15 cellular contexts compared by ENCODE assay signal in genomic region chr2:29120846-29121245, GRCh38. TPM values are rescaled to one million over a fixed set of nuclear protein-coding genes. Genes with fewer than 3 reads are reported as not detected.
DNase-seq lines count a peak whose midpoint lies in the region; ATAC-seq, FAIRE-seq and TF ChIP-seq lines count a peak whose summit lies in the region.
"Had no signal": no experiment of that assay in that cellular context is flagged by ENCODE, and none has a peak within 500 bp of the region (broad histone marks: within the 10 kb centered on the region; RNA-seq: fewer than 3 reads in every experiment).

No MANE protein-coding gene starts in this region.

- H3K27me3 ChIP-seq in IMR-90 (ENCODE audit: control insufficient read depth, insufficient read depth, low read length) = no peaks in the 10 kb centered on the region

- no TSS peak for BruUV-seq in IMR-90 (replicated peaks; lab: Mats Ljungman, UMichigan)

- intact Hi-C loops in IMR-90 (cut with micrococcal nuclease) = no loop called here

- H4K8ac ChIP-seq in IMR-90 (ENCODE audit: low read depth in 2 of 2, low read length in 2 of 2) = peak overlapping the region in 1 of 2 experiments; percentile 29; a peak in 1 of 4 replicates

- peaks cover 11 to 52% of the 10 kb centered on the region in 2 experiments for H3K79me1 ChIP-seq in IMR-90 (ENCODE audit: low read depth in 1 of 2, low read length in 2 of 2)

- H2AFZ ChIP-seq in IMR-90 (replicated peaks; ENCODE audit: low read length, poor library complexity) = no peak overlapping the region
- H2AFZ ChIP-seq: GM23248 had no signal

- TF ChIP-seq POLR2A in IMR-90 (IDR thresholded peaks at IDR 0.05; ENCODE audit: low read depth, low read length) = no peak
- TF ChIP-seq POLR2A in erythroblast (IDR thresholded peaks at IDR 0.05; ENCODE audit: low read length) = no peak

- dilution Hi-C loops in IMR-90 (cut with HindIII; ENCODE audit: low sequenced_read_pairs, unreplicated experiment) = no loop called here

- no peak overlapping the region for H2AK5ac ChIP-seq in IMR-90 (ENCODE audit: low read depth, low read length)

- no peak overlapping the region for H3K4me3 ChIP-seq in IMR-90 (ENCODE audit: insufficient read depth, low read depth, low read length)
- H3K4me3 ChIP-seq: GM23248 had no signal

- peak; percentile 4 for FAIRE-seq in GM19239 (lab: Jason Lieb, UNC)

- WGBS in IMR-90 (ENCODE audit: extremely low coverage in 2 of 2, insufficient read length in 1 of 2), 2 experiments = no CpG with 5 or more reads among the region's 2 CpGs

- peaks cover 7% of the 10 kb centered on the region for H3K9me3 ChIP-seq in IMR-90 (ENCODE audit: control insufficient read depth, insufficient read depth, low read length)

- no peak overlapping the region for H3K27ac ChIP-seq in IMR-90 (ENCODE audit: insufficient read depth, low read length)
- peak overlapping the region; percentile 97 for H3K27ac ChIP-seq in epithelial cell of prostate
- H3K27ac ChIP-seq: GM23248 had no signal

- no peak overlapping the region for H2BK15ac ChIP-seq in IMR-90 (ENCODE audit: low read depth, low read length)

- no peak overlapping the region for H3K18ac ChIP-seq in IMR-90 (ENCODE audit: low read depth, low read length)

- H4K5ac ChIP-seq in IMR-90 (ENCODE audit: low read depth, low read length) = peak overlapping the region; percentile 27; the same call in 1 of the 2 replicates

- H2BK5ac ChIP-seq in IMR-90 (ENCODE audit: low read depth, low read length, poor library complexity, severe bottlenecking) = no peak overlapping the region

- H3K4me2 ChIP-seq in IMR-90 (ENCODE audit: low read depth, low read length) = no peak overlapping the region

- no peaks in the 10 kb centered on the region for H4K20me1 ChIP-seq in IMR-90 (ENCODE audit: insufficient read depth, low read length)

- CTCF ChIA-PET in IMR-90 (lab: Yijun Ruan, JAX) = interaction anchor here (0.7 kb wide), 1 partner anchor 106 kb away, joined by 3 read pairs; no protein-coding TSS in a partner anchor

- H3K23ac ChIP-seq in IMR-90 (ENCODE audit: low read depth, low read length) = peak overlapping the region; percentile 10; the same call in 1 of the 2 replicates

- no peak overlapping the region for H2BK120ac ChIP-seq in IMR-90 (ENCODE audit: low read depth, low read length)

- H3K36me3 ChIP-seq in IMR-90 (ENCODE audit: control insufficient read depth, insufficient read depth, low read length) = peaks cover 9% of the 10 kb centered on the region

- H3K4me1 ChIP-seq in IMR-90 (ENCODE audit: control insufficient read depth, insufficient read depth, low read length) = peaks cover 15% of the 10 kb centered on the region

- no peak for ATAC-seq in IMR-90 (ENCODE audit: low read depth)
- ATAC-seq: CD8-positive, alpha-beta T cell had no signal

- DNase-seq in GM19239 (ENCODE audit: insufficient read length, low spot score) = no peak
- DNase-seq in IMR-90 = no peak
- DNase-seq in epithelial cell of prostate (ENCODE audit: low read depth, low spot score) = no peak
- no peak for DNase-seq in NCI-H187 treated with DMSO at 0.1 percent for 48 hours (lab: John Stamatoyannopoulos, UW)
- no peak for DNase-seq in erythroblast (lab: John Stamatoyannopoulos, UW)
- no peak for DNase-seq in activated CD4-positive, CD25-positive, alpha-beta regulatory T cell treated with anti-CD3 and anti-CD28 coated beads, Interleukin-2, amount 50 U/mL, for 72 hours
- DNase-seq: CD8-positive, alpha-beta T cell; COR-L47; GF-D8; GM23248; H7 had no signal

- H3K9me1 ChIP-seq in IMR-90 (ENCODE audit: insufficient read depth, low read length) = peaks cover 4% of the 10 kb centered on the region; the same call in 1 of the 2 replicates

- H4K91ac ChIP-seq in IMR-90 (ENCODE audit: insufficient read depth, low read depth, low read length) = no peak overlapping the region

- H2BK20ac ChIP-seq in IMR-90 (ENCODE audit: low read depth, low read length) = no peak overlapping the region

- no peak for TF ChIP-seq RAD21 in IMR-90 (IDR thresholded peaks at IDR 0.05; ENCODE audit: low read length)

- no peak overlapping the region for H3K56ac ChIP-seq in IMR-90 (ENCODE audit: extremely low read depth, insufficient read depth, low read length)

- H3K4ac ChIP-seq in IMR-90 (ENCODE audit: low read depth, low read length) = no peak overlapping the region

- no peak overlapping the region for H3K9ac ChIP-seq in IMR-90 (ENCODE audit: low read depth, low read length)
- H3K9ac ChIP-seq: GM23248 had no signal

- no peak for TF ChIP-seq CTCF in IMR-90 (conservative IDR thresholded peaks at IDR 0.05; ENCODE audit: low read depth, low read length)

- POLR2A ChIA-PET in IMR-90 (lab: Charles Lee; ENCODE audit: unreplicated experiment) = no interaction called here

- H3K14ac ChIP-seq in IMR-90 (replicated peaks; ENCODE audit: low read depth, low read length) = no peak overlapping the region

- H2AK9ac ChIP-seq in IMR-90 (replicated peaks; ENCODE audit: low read depth, low read length, poor library complexity) = no peak overlapping the region

- in situ Hi-C loops in IMR-90 (cut with MboI; ENCODE audit: low sequenced_read_pairs) = no loop called here

TF ChIP-seq in IMR-90, 13 proteins besides CTCF, POLR2A, EP300 and RAD21:
- TF ChIP-seq MAFK (IDR thresholded peaks at IDR 0.05; ENCODE audit: low read depth, low read length) (peak; percentile 34; the same call in 1 of the 2 replicates), BHLHE40 (IDR thresholded peaks at IDR 0.05; ENCODE audit: low read depth, low read length) (no peak)

RNA-seq across cellular contexts. Expression of gene CLIP4, which starts 5.6 kb away (rescaled TPM):
- 64.2 and 66.3 TPM in 2 replicates for total RNA-seq in IMR-90 (2012; rRNA removed)
- polyA plus RNA-seq in IMR-90 (2012; rRNA removed) = 26.8 and 29.7 TPM in 2 replicates
- 5.5 and 8.4 TPM in 2 replicates for polyA plus RNA-seq in IMR-90 (2012; cell fraction: cytosol; rRNA removed)
- polyA plus RNA-seq in IMR-90 (2012; cell fraction: nucleus; rRNA removed; ENCODE audit: low replicate concordance) = 10.3 and 72.2 TPM in 2 replicates

RNA-seq across cellular contexts. Expression of gene PCARE, which starts 46.5 kb away (rescaled TPM):
- total RNA-seq in IMR-90 (2012; rRNA removed) = not detected in 2 replicates
- polyA plus RNA-seq in IMR-90 (2012; rRNA removed) = not detected in 2 replicates
- polyA plus RNA-seq in IMR-90 (2012; cell fraction: cytosol; rRNA removed) = not detected in 2 replicates
- polyA plus RNA-seq in IMR-90 (2012; cell fraction: nucleus; rRNA removed; ENCODE audit: low replicate concordance) = not detected in 2 replicates
- total RNA-seq: A673; CD8-positive, alpha-beta T cell; GM23248; H7; HT-29 had no signal
- polyA plus RNA-seq: BJ, CD14-positive monocyte, GM23248 had no signal
